In genomic region chr20:53922901-53923314, GRCh38 we compare ENCODE assay signal across 8 cellular contexts.
DNase-seq lines count a peak whose midpoint lies in the region; ATAC-seq and TF ChIP-seq lines count a peak whose summit lies in the region.

No MANE protein-coding gene starts in this region.

- H3K27me3 ChIP-seq in lower lobe of right lung (ENCODE audit: low read depth) (no peaks in the 10 kb centered on the region), H7 (ENCODE audit: control insufficient read depth, insufficient read depth, low read length) (no peaks in the 10 kb centered on the region)

- no peaks in the 10 kb centered on the region for H3K9me3 ChIP-seq in lower lobe of right lung

- peaks cover 19% of the 10 kb centered on the region for H3K4me1 ChIP-seq in lower lobe of right lung

- peak; percentile 78 for DNase-seq in GM12864 (ENCODE audit: low read depth)
- peak; percentile 77 for DNase-seq in RPMI8226
- DNase-seq in lower lobe of right lung: no peak
- DNase-seq in H7: no peak
- DNase-seq in HT-29 (ENCODE audit: low spot score): no peak
- DNase-seq in NCI-H748 (lab: John Stamatoyannopoulos, UW; ENCODE audit: unreplicated experiment): no peak
- no peak for DNase-seq in activated naive CD4-positive, alpha-beta T cell (lab: John Stamatoyannopoulos, UW)

- H3K4me3 ChIP-seq in GM12864 (ENCODE audit: low read depth, low read length) (no peak overlapping the region), lower lobe of right lung (no peak overlapping the region), H7 (ENCODE audit: insufficient read depth, low read depth, low read length) (no peak overlapping the region)

- H3K36me3 ChIP-seq in lower lobe of right lung (no peaks in the 10 kb centered on the region), H7 (replicated peaks; ENCODE audit: control insufficient read depth, insufficient read depth, low read length) (no peaks in the 10 kb centered on the region)

- no peak for TF ChIP-seq CTCF in GM12864 (IDR thresholded peaks at IDR 0.05; ENCODE audit: low read depth, low read length, missing control alignments)
- no peak for TF ChIP-seq CTCF in lower lobe of right lung (IDR thresholded peaks at IDR 0.05)

- ATAC-seq in HG02798 (IDR thresholded peaks at IDR 0.05; ENCODE audit: poor library complexity, unreplicated experiment) (peak; percentile 57), lower lobe of right lung (peak; percentile 64 to 75)

- intact Hi-C loops in lower lobe of right lung (cut with DNase I): no loop called here

- H3K27ac ChIP-seq in lower lobe of right lung: peak overlapping the region; percentile 39

Comparison
In these comparisons a context has a peak if more than half of its experiments do, and no peak if none do; other contexts are left out.
1. DNase-seq: peak in GM12864 (single experiment) and RPMI8226 (single experiment); none in lower lobe of right lung (single experiment), H7 (single experiment), HT-29 (single experiment), NCI-H748 (single experiment) and activated naive CD4-positive, alpha-beta T cell (0 of 4).